In genomic region chr6:127023001-127023778, GRCh38 we compare ENCODE assay signal across 1 cellular context.
A peak's percentile ranks its signal among the peaks of the same experiment; 100 is the strongest.
TF ChIP-seq lines count a peak whose summit lies in the region.

No MANE protein-coding gene starts in this region.

TF ChIP-seq in HepG2, 621 proteins besides CTCF, POLR2A, EP300 and RAD21 (continued from another document and continues in another):
- TF ChIP-seq ZNF281 (CRISPR knock-in tag; IDR thresholded peaks at IDR 0.05; ENCODE audit: borderline replicate concordance) (peak; percentile 56; the same call in 1 of the 2 replicates), ZNF724P (CRISPR knock-in tag; IDR thresholded peaks at IDR 0.05; ENCODE audit: borderline replicate concordance) (no peak), LBX2 (CRISPR knock-in tag; IDR thresholded peaks at IDR 0.05; ENCODE audit: borderline replicate concordance) (no peak), DR1 (CRISPR knock-in tag; IDR thresholded peaks at IDR 0.05) (no peak), CEBPG (CRISPR knock-in tag; IDR thresholded peaks at IDR 0.05) (peak; percentile 57), ZSCAN12 (CRISPR knock-in tag; IDR thresholded peaks at IDR 0.05) (no peak), ZNF605 (CRISPR knock-in tag; IDR thresholded peaks at IDR 0.05) (no peak), SP2 (CRISPR knock-in tag; IDR thresholded peaks at IDR 0.05) (no peak), ZNF333 (CRISPR knock-in tag; IDR thresholded peaks at IDR 0.05; ENCODE audit: borderline replicate concordance) (no peak), ZNF549 (CRISPR knock-in tag; IDR thresholded peaks at IDR 0.05) (no peak), MED13 (CRISPR knock-in tag; IDR thresholded peaks at IDR 0.05) (no peak), ZBTB10 (CRISPR knock-in tag; IDR thresholded peaks at IDR 0.05; ENCODE audit: borderline replicate concordance) (no peak), ZNF644 (CRISPR knock-in tag; IDR thresholded peaks at IDR 0.05; ENCODE audit: low read depth) (no peak), DMAP1 (CRISPR knock-in tag; IDR thresholded peaks at IDR 0.05) (no peak), MAX (IDR thresholded peaks at IDR 0.05) (no peak; the same call in 1 of the 2 replicates), DRAP1 (CRISPR knock-in tag; IDR thresholded peaks at IDR 0.05) (no peak), SMYD3 (CRISPR knock-in tag; IDR thresholded peaks at IDR 0.05) (peak; percentile 90), ELK4 (CRISPR knock-in tag; IDR thresholded peaks at IDR 0.05; ENCODE audit: borderline replicate concordance) (no peak), ZFP91 (CRISPR knock-in tag; IDR thresholded peaks at IDR 0.05; ENCODE audit: borderline replicate concordance) (no peak), ELF3 (CRISPR knock-in tag; IDR thresholded peaks at IDR 0.05) (peak; percentile 59; the same call in 1 of the 2 replicates), NR2C2 (CRISPR knock-in tag; IDR thresholded peaks at IDR 0.05; ENCODE audit: borderline replicate concordance) (peak; percentile 20; the same call in 1 of the 2 replicates), TARDBP (CRISPR knock-in tag; IDR thresholded peaks at IDR 0.05) (peak; percentile 93), ZNF577 (CRISPR knock-in tag; IDR thresholded peaks at IDR 0.05; ENCODE audit: borderline replicate concordance, low read depth) (no peak), ZNF768 (CRISPR knock-in tag; IDR thresholded peaks at IDR 0.05) (no peak), SMAD9 (CRISPR knock-in tag; IDR thresholded peaks at IDR 0.05) (no peak), PAWR (CRISPR knock-in tag; IDR thresholded peaks at IDR 0.05; ENCODE audit: borderline replicate concordance) (no peak), ZKSCAN8 (CRISPR knock-in tag; IDR thresholded peaks at IDR 0.05; ENCODE audit: borderline replicate concordance) (no peak), HHEX (CRISPR knock-in tag; IDR thresholded peaks at IDR 0.05) (peak; percentile 99), ZNF124 (CRISPR knock-in tag; IDR thresholded peaks at IDR 0.05) (no peak), SETDB1 (CRISPR knock-in tag; IDR thresholded peaks at IDR 0.05; ENCODE audit: borderline replicate concordance) (no peak), BCLAF1 (IDR thresholded peaks at IDR 0.05) (no peak), ZNF101 (CRISPR knock-in tag; IDR thresholded peaks at IDR 0.05; ENCODE audit: borderline replicate concordance, low read depth) (no peak), CEBPB (IDR thresholded peaks at IDR 0.05; ENCODE audit: borderline replicate concordance, low read depth, low read length) (peak; percentile 11; the same call in 1 of the 2 replicates), FOSL1 (CRISPR knock-in tag; IDR thresholded peaks at IDR 0.05; ENCODE audit: borderline replicate concordance) (no peak), ZBTB42 (CRISPR knock-in tag; IDR thresholded peaks at IDR 0.05) (no peak), PHF5A (CRISPR knock-in tag; IDR thresholded peaks at IDR 0.05; ENCODE audit: low read depth, unreplicated experiment) (no peak), SAP130 (CRISPR knock-in tag; IDR thresholded peaks at IDR 0.05; ENCODE audit: low read depth) (peak; percentile 55; the same call in 1 of the 2 replicates), PAX8 (CRISPR knock-in tag; IDR thresholded peaks at IDR 0.05; ENCODE audit: borderline replicate concordance) (no peak), TCF12 (IDR thresholded peaks at IDR 0.05) (no peak), TCF12 (CRISPR knock-in tag; IDR thresholded peaks at IDR 0.05) (no peak), NCOA1 (CRISPR knock-in tag; IDR thresholded peaks at IDR 0.05) (no peak), ZNF589 (CRISPR knock-in tag; conservative IDR thresholded peaks at IDR 0.05) (0 out of 2 replicates have a peak, but pooled peaks have one; percentile 28), SMC3 (IDR thresholded peaks at IDR 0.05; ENCODE audit: low read length) (no peak), ZNF816 (CRISPR knock-in tag; IDR thresholded peaks at IDR 0.05; ENCODE audit: borderline replicate concordance) (0 out of 2 replicates have a peak, but pooled peaks have one; percentile 31), ZNF44 (CRISPR knock-in tag; IDR thresholded peaks at IDR 0.05) (no peak), KDM1A (CRISPR knock-in tag; IDR thresholded peaks at IDR 0.05) (peak; percentile 75; the same call in 1 of the 2 replicates), ATF7-NPFF (CRISPR knock-in tag; IDR thresholded peaks at IDR 0.05; ENCODE audit: low read depth) (peak; percentile 55; the same call in 1 of the 2 replicates), ZBTB46 (CRISPR knock-in tag; IDR thresholded peaks at IDR 0.05; ENCODE audit: borderline replicate concordance) (no peak), GTF2F1 (IDR thresholded peaks at IDR 0.05; ENCODE audit: low read length) (no peak)
